Comparison of ENCODE assay signal across 2 cellular contexts in the genomic region with DNA sequence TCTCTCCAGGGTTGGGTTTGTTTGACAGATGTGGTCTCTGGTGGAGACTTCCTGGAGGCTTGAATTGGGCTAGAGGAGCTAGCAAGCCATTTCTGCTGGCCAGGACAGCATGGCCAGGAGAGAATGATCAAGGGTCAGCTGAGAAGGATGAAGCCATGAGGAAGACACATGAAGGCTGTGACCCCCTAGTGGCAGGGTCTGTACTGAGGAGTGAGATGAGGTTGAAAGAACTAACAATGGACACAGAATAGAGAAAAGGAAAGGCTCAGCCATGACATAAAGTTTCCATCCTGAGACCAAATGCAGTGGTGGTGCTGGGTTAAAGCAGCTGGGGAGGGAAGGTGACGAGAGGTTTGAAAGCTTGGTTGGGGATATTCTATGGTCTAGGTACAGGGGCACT.
TF ChIP-seq lines count a peak whose summit lies in the region.

No MANE protein-coding gene starts in this region.

TF ChIP-seq in SK-N-SH treated with all-trans-retinoic acid at 6 μM for 48 hours, 23 proteins besides CTCF, POLR2A, EP300 and RAD21 (continued from another document):
- TF ChIP-seq TOX (CRISPR knock-in tag; IDR thresholded peaks at IDR 0.05; ENCODE audit: borderline replicate concordance) (no peak), SNAI2 (CRISPR knock-in tag; IDR thresholded peaks at IDR 0.05) (no peak), PPARA (CRISPR knock-in tag; IDR thresholded peaks at IDR 0.05; ENCODE audit: borderline replicate concordance) (no peak)
- TF ChIP-seq, protein P1, sequence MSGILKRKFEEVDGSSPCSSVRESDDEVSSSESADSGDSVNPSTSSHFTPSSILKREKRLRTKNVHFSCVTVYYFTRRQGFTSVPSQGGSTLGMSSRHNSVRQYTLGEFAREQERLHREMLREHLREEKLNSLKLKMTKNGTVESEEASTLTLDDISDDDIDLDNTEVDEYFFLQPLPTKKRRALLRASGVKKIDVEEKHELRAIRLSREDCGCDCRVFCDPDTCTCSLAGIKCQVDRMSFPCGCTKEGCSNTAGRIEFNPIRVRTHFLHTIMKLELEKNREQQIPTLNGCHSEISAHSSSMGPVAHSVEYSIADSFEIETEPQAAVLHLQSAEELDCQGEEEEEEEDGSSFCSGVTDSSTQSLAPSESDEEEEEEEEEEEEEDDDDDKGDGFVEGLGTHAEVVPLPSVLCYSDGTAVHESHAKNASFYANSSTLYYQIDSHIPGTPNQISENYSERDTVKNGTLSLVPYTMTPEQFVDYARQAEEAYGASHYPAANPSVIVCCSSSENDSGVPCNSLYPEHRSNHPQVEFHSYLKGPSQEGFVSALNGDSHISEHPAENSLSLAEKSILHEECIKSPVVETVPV (CRISPR knock-in tag; IDR thresholded peaks at IDR 0.05), result no peak

TF ChIP-seq in SK-N-SH, 30 proteins besides CTCF, POLR2A, EP300 and RAD21 (continued from another document):
- TF ChIP-seq MEF2A (IDR thresholded peaks at IDR 0.05; ENCODE audit: borderline replicate concordance, low read depth) (no peak), ELF1 (IDR thresholded peaks at IDR 0.05) (no peak), RCOR1 (IDR thresholded peaks at IDR 0.05; ENCODE audit: low read length) (no peak), SIN3A (IDR thresholded peaks at IDR 0.05; ENCODE audit: borderline replicate concordance, low read depth, low read length) (no peak), POLR2AphosphoS5 (IDR thresholded peaks at IDR 0.05; ENCODE audit: low read depth, low read length) (no peak), RFX5 (IDR thresholded peaks at IDR 0.05; ENCODE audit: low read length) (no peak), JUND (IDR thresholded peaks at IDR 0.05) (no peak), FOXM1 (IDR thresholded peaks at IDR 0.05; ENCODE audit: low read depth) (no peak)
- TF ChIP-seq, protein P2, sequence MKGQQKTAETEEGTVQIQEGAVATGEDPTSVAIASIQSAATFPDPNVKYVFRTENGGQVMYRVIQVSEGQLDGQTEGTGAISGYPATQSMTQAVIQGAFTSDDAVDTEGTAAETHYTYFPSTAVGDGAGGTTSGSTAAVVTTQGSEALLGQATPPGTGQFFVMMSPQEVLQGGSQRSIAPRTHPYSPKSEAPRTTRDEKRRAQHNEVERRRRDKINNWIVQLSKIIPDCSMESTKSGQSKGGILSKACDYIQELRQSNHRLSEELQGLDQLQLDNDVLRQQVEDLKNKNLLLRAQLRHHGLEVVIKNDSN (IDR thresholded peaks at IDR 0.05; ENCODE audit: borderline replicate concordance, low read depth), result no peak
- TF ChIP-seq, protein P3, sequence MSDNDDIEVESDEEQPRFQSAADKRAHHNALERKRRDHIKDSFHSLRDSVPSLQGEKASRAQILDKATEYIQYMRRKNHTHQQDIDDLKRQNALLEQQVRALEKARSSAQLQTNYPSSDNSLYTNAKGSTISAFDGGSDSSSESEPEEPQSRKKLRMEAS (IDR thresholded peaks at IDR 0.05; ENCODE audit: low read depth), result no peak
